25 cellular contexts compared by ENCODE assay signal in the genomic region with DNA sequence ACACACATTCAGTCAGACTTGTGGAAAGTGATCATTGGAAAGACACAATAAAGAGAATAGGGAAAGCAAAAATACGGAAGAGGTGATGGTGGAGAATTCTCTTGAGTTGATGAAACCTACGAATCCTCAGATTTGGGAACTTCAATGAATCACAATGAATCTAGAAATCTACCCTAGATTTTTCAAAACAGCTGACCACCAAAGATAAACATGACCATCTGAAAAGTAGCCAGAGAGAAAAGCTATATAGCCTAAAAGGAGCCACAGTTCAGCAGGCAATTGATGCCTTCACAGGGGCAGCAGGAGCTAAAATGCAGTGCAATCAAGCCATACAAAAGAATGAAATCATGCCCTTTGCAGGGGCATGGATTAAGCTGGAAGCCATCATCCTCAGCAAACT.
"Had no signal": no experiment of that assay in that cellular context is flagged by ENCODE, and none has a peak within 500 bp of the region (broad histone marks: within the 10 kb centered on the region; RNA-seq: fewer than 3 reads in every experiment).

No MANE protein-coding gene starts in this region.

- H3K4me1 ChIP-seq: breast epithelium, colonic mucosa had no signal

- H3K27ac ChIP-seq: breast epithelium, colonic mucosa, dorsolateral prefrontal cortex, gastrocnemius medialis, left ventricle myocardium inferior, sigmoid colon, spleen, upper lobe of left lung, WERI-Rb-1 had no signal

- H3K27me3 Mint-ChIP-seq: activated T-helper 17 cell treated with anti-CD3 and anti-CD28 coated beads, Interleukin-2, amount 50 U/mL, for 72 hours; central memory CD8-positive, alpha-beta T cell; effector memory CD8-positive, alpha-beta T cell; naive thymus-derived CD8-positive, alpha-beta T cell; progenitor cell of endocrine pancreas had no signal

- H3K36me3 Mint-ChIP-seq: naive thymus-derived CD8-positive, alpha-beta T cell had no signal

- H3K27ac Mint-ChIP-seq: activated CD4-positive, alpha-beta T cell treated with anti-CD3 and anti-CD28 coated beads, Interleukin-2, amount 10 ng/mL, durations not matched to agents 7 days and 5 days; activated naive CD4-positive, alpha-beta T cell treated with anti-CD3 and anti-CD28 coated beads, Interleukin-2, amount 50 U/mL, for 72 hours; activated T-helper 17 cell treated with anti-CD3 and anti-CD28 coated beads, Interleukin-2, amount 50 U/mL, for 72 hours; effector memory CD8-positive, alpha-beta T cell; progenitor cell of endocrine pancreas had no signal

- H3K4me3 ChIP-seq: breast epithelium, colonic mucosa, dorsolateral prefrontal cortex, gastrocnemius medialis, left ventricle myocardium inferior, sigmoid colon, spleen, upper lobe of left lung had no signal

- DNase-seq: activated CD4-positive, alpha-beta T cell treated with anti-CD3 and anti-CD28 coated beads, Interleukin-2, amount 10 ng/mL, durations not matched to agents 7 days and 5 days; activated CD4-positive, CD25-positive, alpha-beta regulatory T cell treated with anti-CD3 and anti-CD28 coated beads, Interleukin-2, amount 50 U/mL, for 72 hours; activated T-cell treated with anti-CD3 and anti-CD28 coated beads, Interleukin-2, amount 50 U/mL, for 1 hour; colonic mucosa; dorsolateral prefrontal cortex; effector memory CD8-positive, alpha-beta T cell; gastrocnemius medialis; hippocampal formation; kidney glomerular epithelial cell; left ventricle myocardium inferior; naive thymus-derived CD8-positive, alpha-beta T cell; retina; sigmoid colon; spleen; stimulated activated CD4-positive, alpha-beta T cell treated with anti-CD3 and anti-CD28 coated beads, Interleukin-4, amount 100 ng/mL, for 1 hour; stimulated activated naive CD4-positive, alpha-beta T cell; upper lobe of left lung; WERI-Rb-1 had no signal

- H3K27me3 ChIP-seq: breast epithelium, colonic mucosa, gastrocnemius medialis, sigmoid colon, spleen, upper lobe of left lung had no signal

- FAIRE-seq: endothelial cell of umbilical vein had no signal

- H3K4me3 Mint-ChIP-seq: activated CD4-positive, alpha-beta T cell treated with anti-CD3 and anti-CD28 coated beads, Interleukin-2, amount 10 ng/mL, durations not matched to agents 7 days and 5 days; activated T-helper 17 cell treated with anti-CD3 and anti-CD28 coated beads, Interleukin-2, amount 50 U/mL, for 72 hours; central memory CD8-positive, alpha-beta T cell; effector memory CD8-positive, alpha-beta T cell; naive thymus-derived CD8-positive, alpha-beta T cell had no signal

- H3K36me3 ChIP-seq: breast epithelium, colonic mucosa, gastrocnemius medialis, left ventricle myocardium inferior, sigmoid colon, spleen, upper lobe of left lung, WERI-Rb-1 had no signal

- H3K9me3 Mint-ChIP-seq: activated T-helper 17 cell treated with anti-CD3 and anti-CD28 coated beads, Interleukin-2, amount 50 U/mL, for 72 hours; central memory CD8-positive, alpha-beta T cell; effector memory CD8-positive, alpha-beta T cell had no signal

- H3K9me3 ChIP-seq: breast epithelium, colonic mucosa, gastrocnemius medialis, left ventricle myocardium inferior, sigmoid colon, spleen, upper lobe of left lung had no signal

- ATAC-seq: activated naive CD4-positive, alpha-beta T cell treated with anti-CD3 and anti-CD28 coated beads, Interleukin-2, amount 50 U/mL, for 72 hours; activated T-helper 17 cell treated with anti-CD3 and anti-CD28 coated beads, Interleukin-2, amount 50 U/mL, for 72 hours; effector memory CD8-positive, alpha-beta T cell; esophagus mucosa; gastrocnemius medialis; naive thymus-derived CD8-positive, alpha-beta T cell had no signal
